Comparison of ENCODE assay signal across 8 cellular contexts in the genomic region with DNA sequence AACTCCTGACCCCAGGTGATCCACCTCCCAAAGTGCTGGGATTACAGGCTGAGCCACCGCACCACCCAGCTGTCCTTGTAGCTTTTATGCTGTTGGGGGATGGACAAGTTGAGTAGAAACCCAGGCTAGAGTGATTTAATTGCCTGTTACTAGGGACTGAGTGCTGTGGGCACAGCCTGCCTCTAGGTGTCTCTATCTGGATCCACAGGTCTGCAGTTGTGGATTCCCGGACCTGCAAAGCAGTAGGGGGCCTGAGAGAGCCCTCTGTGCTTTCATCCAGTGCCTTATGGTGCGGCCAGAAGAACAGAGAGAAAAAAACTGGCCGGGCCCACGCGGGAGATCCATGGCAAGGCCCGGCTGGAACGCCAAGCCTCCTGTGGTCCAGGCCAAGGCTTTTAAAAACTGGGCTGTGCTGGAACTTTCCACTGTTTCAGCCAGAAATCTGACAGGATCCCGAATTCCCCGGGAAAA. TPM values are rescaled to one million over a fixed set of nuclear protein-coding genes. Genes with fewer than 3 reads are reported as not detected.
DNase-seq lines count a peak whose midpoint lies in the region; ATAC-seq, FAIRE-seq and TF ChIP-seq lines count a peak whose summit lies in the region.

No MANE protein-coding gene starts in this region.

- peaks cover 67% of the 10 kb centered on the region for H3K27me3 Mint-ChIP-seq in activated naive CD4-positive, alpha-beta T cell treated with anti-CD3 and anti-CD28 coated beads, Interleukin-2, amount 10 ng/mL, durations not matched to agents 7 days and 5 days
- peaks cover 32 to 35% of the 10 kb centered on the region in 2 donors for H3K27me3 Mint-ChIP-seq in natural killer cell (ENCODE audit: low read depth in 2 of 2)

- no TSS peak for BruUV-seq in PC-9 (replicated peaks; lab: Mats Ljungman, UMichigan)
- BruUV-seq in endothelial cell of umbilical vein (replicated peaks; lab: Mats Ljungman, UMichigan): no TSS peak

- CTCF ChIA-PET in PC-9 (lab: Charles Lee) (no interaction called here), endothelial cell of umbilical vein (lab: Charles Lee) (interaction anchor here (0.9 to 4.5 kb wide), 8 partner anchors 11 to 272 kb away, joined by 3 to 34 read pairs (median 4); no protein-coding TSS in a partner anchor)
- CTCF ChIA-PET in activated naive CD4-positive, alpha-beta T cell treated with anti-CD3 and anti-CD28 coated beads, Interleukin-2, amount 10 ng/mL, durations not matched to agents 7 days and 5 days (lab: Charles Lee): interaction anchor here (0.6 kb wide), 1 partner anchor 27 kb away, joined by 3 read pairs; no protein-coding TSS in a partner anchor

- no peaks in the 10 kb centered on the region for H3K9me1 ChIP-seq in endothelial cell of umbilical vein (replicated peaks; ENCODE audit: control insufficient read depth, extremely low read depth, insufficient read depth, low read length)

- H3K9me3 Mint-ChIP-seq in activated naive CD4-positive, alpha-beta T cell treated with anti-CD3 and anti-CD28 coated beads, Interleukin-2, amount 10 ng/mL, durations not matched to agents 7 days and 5 days: no peaks in the 10 kb centered on the region
- H3K9me3 Mint-ChIP-seq in natural killer cell: no peaks in the 10 kb centered on the region

- POLR2A ChIA-PET in PC-9 (lab: Charles Lee; ENCODE audit: unreplicated experiment) (no interaction called here), endothelial cell of umbilical vein (lab: Charles Lee) (no interaction called here)

- no peaks in the 10 kb centered on the region for H3K36me3 ChIP-seq in PC-9 (ENCODE audit: low read depth)
- H3K36me3 ChIP-seq in endothelial cell of umbilical vein (ENCODE audit: control insufficient read depth in 2 of 2, extremely low read depth in 1 of 2, insufficient read depth in 2 of 2, low read length in 2 of 2): no peaks in the 10 kb centered on the region
- no peaks in the 10 kb centered on the region for H3K36me3 ChIP-seq in muscle layer of duodenum (ENCODE audit: control insufficient read depth in 1 of 2, insufficient read depth in 2 of 2, low read length in 2 of 2)

- H3K9ac ChIP-seq in endothelial cell of umbilical vein (replicated peaks; ENCODE audit: extremely low read depth, insufficient read depth, low read length): no peak overlapping the region

- peak; percentile 75 for TF ChIP-seq CTCF in C4-2B (conservative IDR thresholded peaks at IDR 0.05)
- peak; percentile 75 for TF ChIP-seq CTCF in HFF-Myc (IDR thresholded peaks at IDR 0.05; ENCODE audit: low read depth, low read length, missing control alignments)
- TF ChIP-seq CTCF in PC-9 (conservative IDR thresholded peaks at IDR 0.05): peak; percentile 60; the same call in 1 of the 2 replicates
- TF ChIP-seq CTCF in endothelial cell of umbilical vein (IDR thresholded peaks at IDR 0.05; ENCODE audit: extremely low read depth in 1 of 2, insufficient read depth in 1 of 2, low read depth in 1 of 2, low read length in 2 of 2): peak; percentile 48 to 82
- no peak for TF ChIP-seq CTCF in natural killer cell (IDR thresholded peaks at IDR 0.05)

- H3K27me3 ChIP-seq in PC-9 (ENCODE audit: insufficient read depth, low read depth) (no peaks in the 10 kb centered on the region), endothelial cell of umbilical vein (ENCODE audit: control insufficient read depth in 2 of 2, insufficient read depth in 2 of 2, low read length in 2 of 2) (no peaks in the 10 kb centered on the region), muscle layer of duodenum (ENCODE audit: low read depth, low read length) (no peaks in the 10 kb centered on the region)

- FAIRE-seq in endothelial cell of umbilical vein (lab: Jason Lieb, UNC): peak; percentile 93

- H3K4me3 Mint-ChIP-seq in activated naive CD4-positive, alpha-beta T cell treated with anti-CD3 and anti-CD28 coated beads, Interleukin-2, amount 10 ng/mL, durations not matched to agents 7 days and 5 days: no peak overlapping the region
- no peak overlapping the region for H3K4me3 Mint-ChIP-seq in natural killer cell

- H3K36me3 Mint-ChIP-seq in activated naive CD4-positive, alpha-beta T cell treated with anti-CD3 and anti-CD28 coated beads, Interleukin-2, amount 10 ng/mL, durations not matched to agents 7 days and 5 days: no peaks in the 10 kb centered on the region
- no peaks in the 10 kb centered on the region for H3K36me3 Mint-ChIP-seq in natural killer cell

- intact Hi-C loops in PC-9 (cut with micrococcal nuclease; ENCODE audit: unreplicated experiment) (no loop called here), endothelial cell of umbilical vein (cut with micrococcal nuclease) (no loop called here), natural killer cell (cut with micrococcal nuclease) (no loop called here)

- H2AFZ ChIP-seq in PC-9 (no peak overlapping the region), endothelial cell of umbilical vein (ENCODE audit: low read depth, low read length) (no peak overlapping the region)

- H3F3A ChIP-seq in PC-9 (ENCODE audit: insufficient read depth, low read depth): no peaks in the 10 kb centered on the region; the same call in 1 of the 2 replicates

- H3K79me2 ChIP-seq in PC-9 (ENCODE audit: low read depth) (peaks cover 9% of the 10 kb centered on the region; the same call in 1 of the 2 replicates), endothelial cell of umbilical vein (ENCODE audit: control insufficient read depth, insufficient read depth, low read length) (peaks cover 21% of the 10 kb centered on the region)

- H3K27ac Mint-ChIP-seq in activated naive CD4-positive, alpha-beta T cell treated with anti-CD3 and anti-CD28 coated beads, Interleukin-2, amount 10 ng/mL, durations not matched to agents 7 days and 5 days: no peak overlapping the region
- no peak overlapping the region for H3K27ac Mint-ChIP-seq in natural killer cell

- no peak overlapping the region for H3K27ac ChIP-seq in C4-2B
- H3K27ac ChIP-seq in PC-9: no peak overlapping the region
- no peak overlapping the region for H3K27ac ChIP-seq in endothelial cell of umbilical vein (ENCODE audit: insufficient read depth, low read depth, low read length)
- peak overlapping the region; percentile 3 for H3K27ac ChIP-seq in muscle layer of duodenum (ENCODE audit: low read length)

- H3K4me1 ChIP-seq in PC-9 (replicated peaks; ENCODE audit: insufficient read depth) (peaks cover 7% of the 10 kb centered on the region), endothelial cell of umbilical vein (ENCODE audit: control insufficient read depth, extremely low read depth, insufficient read depth, low read length) (peaks cover 8% of the 10 kb centered on the region), muscle layer of duodenum (ENCODE audit: control insufficient read depth in 1 of 2, insufficient read depth in 2 of 2, low read length in 2 of 2) (peaks cover 22 to 51% of the 10 kb centered on the region in 2 donors)

- dilution Hi-C loops in endothelial cell of umbilical vein (cut with MboI; ENCODE audit: extremely low pct_ligation_motif_present, low sequenced_read_pairs): no loop called here

- H3K9me2 ChIP-seq in PC-9 (ENCODE audit: insufficient read depth): no peaks in the 10 kb centered on the region

- H3K9me3 ChIP-seq in PC-9 (ENCODE audit: insufficient read depth, low read depth): no peaks in the 10 kb centered on the region
- no peaks in the 10 kb centered on the region for H3K9me3 ChIP-seq in endothelial cell of umbilical vein (replicated peaks; ENCODE audit: control insufficient read depth, insufficient read depth, low read length)
- H3K9me3 ChIP-seq in muscle layer of duodenum (ENCODE audit: control insufficient read depth in 1 of 2, low read length in 2 of 2): no peaks in the 10 kb centered on the region

- H3K4me1 Mint-ChIP-seq in activated naive CD4-positive, alpha-beta T cell treated with anti-CD3 and anti-CD28 coated beads, Interleukin-2, amount 10 ng/mL, durations not matched to agents 7 days and 5 days: peaks cover 1% of the 10 kb centered on the region
- no peaks in the 10 kb centered on the region for H3K4me1 Mint-ChIP-seq in natural killer cell

- ATAC-seq in natural killer cell: no peak
- no peak for ATAC-seq in GM18870 (IDR thresholded peaks at IDR 0.05; ENCODE audit: unreplicated experiment)

- H3K4me2 ChIP-seq in PC-9 (no peak overlapping the region), endothelial cell of umbilical vein (ENCODE audit: insufficient read depth, low read length) (no peak overlapping the region)

- no peak overlapping the region for H3K4me3 ChIP-seq in HFF-Myc (replicated peaks; ENCODE audit: low read depth, low read length)
- no peak overlapping the region for H3K4me3 ChIP-seq in PC-9
- no peak overlapping the region for H3K4me3 ChIP-seq in endothelial cell of umbilical vein (replicated peaks in 1 of 3; ENCODE audit: insufficient read depth in 1 of 3, low read depth in 1 of 3, low read length in 3 of 3)
- no peak overlapping the region for H3K4me3 ChIP-seq in muscle layer of duodenum (ENCODE audit: low read depth in 1 of 2, low read length in 2 of 2)

- no peak for TF ChIP-seq POLR2A in endothelial cell of umbilical vein (IDR thresholded peaks at IDR 0.05; ENCODE audit: low read depth, low read length)

- DNase-seq in HFF-Myc (ENCODE audit: extremely low read depth, low read depth) (peak; percentile 65), PC-9 (peak; percentile 27 to 54), endothelial cell of umbilical vein (ENCODE audit: low read depth, low spot score) (peak; percentile 78), natural killer cell (no peak)
- no peak for DNase-seq in activated naive CD4-positive, alpha-beta T cell treated with anti-CD3 and anti-CD28 coated beads, Interleukin-2, amount 10 ng/mL, durations not matched to agents 7 days and 5 days

- H4K20me1 ChIP-seq in PC-9 (ENCODE audit: insufficient read depth): peaks cover 5% of the 10 kb centered on the region; the same call in 1 of the 2 replicates
- H4K20me1 ChIP-seq in endothelial cell of umbilical vein (replicated peaks; ENCODE audit: control insufficient read depth, extremely low read depth, insufficient read depth, low read length): no peaks in the 10 kb centered on the region

TF ChIP-seq in endothelial cell of umbilical vein, 7 proteins besides CTCF, POLR2A, EP300 and RAD21:
- TF ChIP-seq, protein P1, sequence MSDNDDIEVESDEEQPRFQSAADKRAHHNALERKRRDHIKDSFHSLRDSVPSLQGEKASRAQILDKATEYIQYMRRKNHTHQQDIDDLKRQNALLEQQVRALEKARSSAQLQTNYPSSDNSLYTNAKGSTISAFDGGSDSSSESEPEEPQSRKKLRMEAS (IDR thresholded peaks at IDR 0.05; ENCODE audit: insufficient read depth, insufficient read length): no peak

RNA-seq across cellular contexts. Expression of a gene that starts 5.1 kb away (rescaled TPM):
- total RNA-seq in PC-9 (2021) (18.4 and 18.5 TPM in 2 replicates), endothelial cell of umbilical vein (58.3 and 59.2 TPM in 2 replicates), natural killer cell (1 to 10 TPM; 1.3 to 7.5 (median 2.3) TPM)
- polyA plus RNA-seq in endothelial cell of umbilical vein: 29.4 and 29.9 TPM in 2 replicates
- 29.7 and 31.1 TPM in 2 replicates for polyA plus RNA-seq in endothelial cell of umbilical vein (2011; cell fraction: cytosol; rRNA removed)
- 20.5 and 25.2 TPM in 2 replicates for polyA plus RNA-seq in endothelial cell of umbilical vein (2011; cell fraction: nucleus; rRNA removed)
- polyA plus RNA-seq in endothelial cell of umbilical vein (2012): 44.4 and 51.5 TPM in 2 replicates
- 24.2 and 27.6 TPM in 2 replicates for polyA minus RNA-seq in endothelial cell of umbilical vein
- not detected for polyA minus RNA-seq in endothelial cell of umbilical vein (2011; cell fraction: cytosol; rRNA and poly(A)+ RNA removed)
- polyA minus RNA-seq in endothelial cell of umbilical vein (2011; cell fraction: nucleus; rRNA and poly(A)+ RNA removed): 8.2 and 8.6 TPM in 2 replicates

Comparison
In these comparisons a context has a peak if more than half of its experiments do, and no peak if none do; other contexts are left out.
1. DNase-seq: peak in HFF-Myc (single experiment), PC-9 (2 of 2) and endothelial cell of umbilical vein (single experiment); none in activated naive CD4-positive, alpha-beta T cell treated with anti-CD3 and anti-CD28 coated beads, Interleukin-2, amount 10 ng/mL, durations not matched to agents 7 days and 5 days (single experiment) and natural killer cell (single experiment).